1 cellular context compared by ENCODE assay signal in genomic region chr17:7352559-7352889, GRCh38.
TF ChIP-seq lines count a peak whose summit lies in the region.

No MANE protein-coding gene starts in this region.

TF ChIP-seq in WTC11, 78 proteins besides CTCF, POLR2A, EP300 and RAD21 (continued from another document):
- TF ChIP-seq STAT6 (CRISPR knock-in tag; conservative IDR thresholded peaks at IDR 0.05; ENCODE audit: low read depth), result no peak
- no peak for TF ChIP-seq ZNF425 (CRISPR knock-in tag; conservative IDR thresholded peaks at IDR 0.05)
- TF ChIP-seq MAX (CRISPR knock-in tag; IDR thresholded peaks at IDR 0.05), result no peak
- TF ChIP-seq ZNF512 (CRISPR knock-in tag; IDR thresholded peaks at IDR 0.05; ENCODE audit: borderline replicate concordance), result no peak
- TF ChIP-seq CREB1 (CRISPR knock-in tag; IDR thresholded peaks at IDR 0.05), result no peak
TF ChIP-seq in WTC11: peak in this region for 0.
